In genomic region chr16:13306153-13306552, GRCh38 we compare ENCODE assay signal across 26 cellular contexts.
"Had no signal": no experiment of that assay in that cellular context is flagged by ENCODE, and none has a peak within 500 bp of the region (broad histone marks: within the 10 kb centered on the region; RNA-seq: fewer than 3 reads in every experiment).

No MANE protein-coding gene starts in this region.

- H3K27me3 ChIP-seq: adrenal gland had no signal

- H3K4me3 ChIP-seq: adrenal gland, K562, MG63 had no signal

- H3K36me3 ChIP-seq: adrenal gland, MG63 had no signal

- DNase-seq: activated B cell treated with CpG ODN at 0.5 μM for 24 hours; activated CD4-positive, alpha-beta memory T cell treated with anti-CD3 and anti-CD28 coated beads for 36 hours; activated CD4-positive, alpha-beta T cell treated with anti-CD3 and anti-CD28 coated beads for 1 hour; activated CD4-positive, alpha-beta T cell treated with anti-CD3 and anti-CD28 coated beads, Interleukin-2, amount 10 ng/mL, durations not matched to agents 7 days and 5 days; activated CD8-positive, alpha-beta memory T cell treated with anti-CD3 and anti-CD28 coated beads for 24 hours; activated gamma-delta T cell treated with Interleukin-2 at 50 U/mL for 16 hours; activated naive CD4-positive, alpha-beta T cell treated with anti-CD3 and anti-CD28 coated beads, Interleukin-2, amount 10 ng/mL, durations not matched to agents 7 days and 5 days; activated naive CD8-positive, alpha-beta T cell treated with anti-CD3 and anti-CD28 coated beads, Interleukin-2, amount 10 ng/mL, durations not matched to agents 7 days and 5 days; activated T-cell treated with anti-CD3 and anti-CD28 coated beads for 4 hours; activated T-cell treated with anti-CD3 and anti-CD28 coated beads, Interleukin-2, amount 50 U/mL, for 48 hours; adrenal gland; anterior cingulate cortex; cerebellar nuclear complex; MG63; MV-4-11; NCI-H1092 treated with DMSO at 0.1 percent for 48 hours; NCI-H1436; NCI-H1694 treated with DMSO at 0.1 percent for 48 hours; NCI-H2029 treated with DMSO at 0.1 percent for 48 hours; NCI-H446; NCI-H524; SIG-M5; T-cell; T1000 had no signal

- ATAC-seq: activated T-helper 17 cell treated with anti-CD3 and anti-CD28 coated beads, Interleukin-2, amount 50 U/mL, for 72 hours; K562; T-cell had no signal

- H3K27ac ChIP-seq: adrenal gland had no signal

- H3K4me1 ChIP-seq: adrenal gland had no signal

- H3K9me3 ChIP-seq: adrenal gland, MG63 had no signal
